ENCODE assay signal across 1 cellular context in the genomic region with DNA sequence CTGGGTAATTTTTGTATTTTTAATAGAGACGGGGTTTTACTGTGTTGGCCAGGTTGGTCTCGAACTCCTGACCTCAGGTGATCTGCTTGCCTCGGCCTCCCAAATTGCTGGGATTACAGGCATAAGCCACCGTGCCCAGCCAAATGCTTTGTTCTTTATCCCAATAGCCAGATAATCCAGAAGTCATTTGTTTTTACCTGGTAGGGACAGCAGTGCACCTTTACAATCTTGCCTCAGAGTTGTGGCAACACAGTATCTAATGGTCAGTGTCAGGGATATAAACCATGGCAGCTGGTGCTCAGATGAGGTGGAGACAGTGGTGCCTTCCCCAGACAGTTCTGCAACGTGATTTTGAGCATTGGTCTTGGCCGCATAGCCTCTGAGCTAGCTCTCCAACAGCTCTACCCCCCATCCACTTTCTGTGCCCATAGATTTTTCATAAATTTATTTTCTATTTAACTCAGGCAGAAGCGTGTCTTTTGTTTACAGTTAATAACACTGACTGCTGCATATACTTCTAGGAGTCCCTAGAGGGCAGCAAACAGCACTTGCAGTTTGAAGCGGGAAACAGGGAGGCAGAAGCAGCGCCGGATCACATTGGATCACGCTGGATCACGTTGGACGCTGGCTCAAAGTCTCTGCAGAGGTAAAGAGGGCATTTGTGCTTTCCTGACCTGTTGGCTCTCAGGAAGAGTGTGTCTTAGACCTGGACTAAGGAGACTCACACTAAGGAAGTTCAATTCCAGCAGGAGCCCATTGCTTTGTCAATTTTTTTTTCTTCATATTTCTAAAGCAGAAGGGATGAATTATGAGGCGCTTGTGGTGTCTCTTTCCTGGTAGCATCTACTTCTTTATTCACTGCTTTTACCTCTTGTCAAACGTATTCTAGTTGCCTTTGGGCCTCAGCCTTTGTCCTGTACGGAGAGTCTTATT.
TF ChIP-seq lines count a peak whose summit lies in the region.

No MANE protein-coding gene starts in this region.

TF ChIP-seq in HepG2, 621 proteins besides CTCF, POLR2A, EP300 and RAD21 (continued from another document and continues in another):
- TF ChIP-seq, protein P1, sequence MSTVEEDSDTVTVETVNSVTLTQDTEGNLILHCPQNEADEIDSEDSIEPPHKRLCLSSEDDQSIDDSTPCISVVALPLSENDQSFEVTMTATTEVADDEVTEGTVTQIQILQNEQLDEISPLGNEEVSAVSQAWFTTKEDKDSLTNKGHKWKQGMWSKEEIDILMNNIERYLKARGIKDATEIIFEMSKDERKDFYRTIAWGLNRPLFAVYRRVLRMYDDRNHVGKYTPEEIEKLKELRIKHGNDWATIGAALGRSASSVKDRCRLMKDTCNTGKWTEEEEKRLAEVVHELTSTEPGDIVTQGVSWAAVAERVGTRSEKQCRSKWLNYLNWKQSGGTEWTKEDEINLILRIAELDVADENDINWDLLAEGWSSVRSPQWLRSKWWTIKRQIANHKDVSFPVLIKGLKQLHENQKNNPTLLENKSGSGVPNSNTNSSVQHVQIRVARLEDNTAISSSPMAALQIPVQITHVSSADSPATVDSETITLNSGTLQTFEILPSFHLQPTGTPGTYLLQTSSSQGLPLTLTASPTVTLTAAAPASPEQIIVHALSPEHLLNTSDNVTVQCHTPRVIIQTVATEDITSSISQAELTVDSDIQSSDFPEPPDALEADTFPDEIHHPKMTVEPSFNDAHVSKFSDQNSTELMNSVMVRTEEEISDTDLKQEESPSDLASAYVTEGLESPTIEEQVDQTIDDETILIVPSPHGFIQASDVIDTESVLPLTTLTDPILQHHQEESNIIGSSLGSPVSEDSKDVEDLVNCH (CRISPR knock-in tag; IDR thresholded peaks at IDR 0.05): no peak
- TF ChIP-seq ZNF496 (CRISPR knock-in tag; IDR thresholded peaks at IDR 0.05; ENCODE audit: insufficient replicate concordance) (no peak), REPIN1 (CRISPR knock-in tag; IDR thresholded peaks at IDR 0.05; ENCODE audit: borderline replicate concordance, low read depth) (peak; percentile 38; the same call in 1 of the 2 replicates), CC2D1A (CRISPR knock-in tag; IDR thresholded peaks at IDR 0.05) (no peak), YY1 (IDR thresholded peaks at IDR 0.05; ENCODE audit: insufficient read depth, insufficient replicate concordance, low read depth, low read length) (no peak), HNRNPK (IDR thresholded peaks at IDR 0.05; ENCODE audit: low read depth, low read length, poor library complexity, severe bottlenecking) (no peak), HNF4G (IDR thresholded peaks at IDR 0.05; ENCODE audit: borderline replicate concordance, low read depth, low read length) (peak; percentile 28; the same call in 1 of the 2 replicates), HNF4G (CRISPR knock-in tag; IDR thresholded peaks at IDR 0.05; ENCODE audit: borderline replicate concordance, low read depth) (no peak), ZNF468 (CRISPR knock-in tag; IDR thresholded peaks at IDR 0.05) (no peak), BRD4 (CRISPR knock-in tag; IDR thresholded peaks at IDR 0.05) (no peak), MAFG (CRISPR knock-in tag; IDR thresholded peaks at IDR 0.05) (no peak), TAF1 (CRISPR knock-in tag; IDR thresholded peaks at IDR 0.05) (no peak), ETV5 (CRISPR knock-in tag; IDR thresholded peaks at IDR 0.05; ENCODE audit: borderline replicate concordance) (peak; percentile 34; the same call in 1 of the 2 replicates), KLF16 (CRISPR knock-in tag; IDR thresholded peaks at IDR 0.05) (peak in 1 of 2 experiments; percentile 55; a peak in 1 of 4 replicates), ZNF772 (CRISPR knock-in tag; IDR thresholded peaks at IDR 0.05) (0 out of 2 replicates have a peak, but pooled peaks have one; percentile 41), AHR (CRISPR knock-in tag; IDR thresholded peaks at IDR 0.05) (no peak), ZMYM2 (CRISPR knock-in tag; IDR thresholded peaks at IDR 0.05) (0 out of 2 replicates have a peak, but pooled peaks have one; percentile 29), GATAD1 (CRISPR knock-in tag; IDR thresholded peaks at IDR 0.05) (peak; percentile 28; the same call in 1 of the 2 replicates), ZNF749 (CRISPR knock-in tag; IDR thresholded peaks at IDR 0.05; ENCODE audit: borderline replicate concordance) (no peak), ZNF382 (CRISPR knock-in tag; IDR thresholded peaks at IDR 0.05; ENCODE audit: borderline replicate concordance) (no peak), ZNF224 (CRISPR knock-in tag; IDR thresholded peaks at IDR 0.05) (0 out of 2 replicates have a peak, but pooled peaks have one; percentile 46), SIN3B (IDR thresholded peaks at IDR 0.05; ENCODE audit: low read length) (0 out of 2 replicates have a peak, but pooled peaks have one; percentile 45), NR2F1 (CRISPR knock-in tag; IDR thresholded peaks at IDR 0.05) (peak in 1 of 2 experiments; percentile 26; a peak in 1 of 4 replicates), SCMH1 (CRISPR knock-in tag; IDR thresholded peaks at IDR 0.05; ENCODE audit: borderline replicate concordance) (no peak), ZNF788 (CRISPR knock-in tag; IDR thresholded peaks at IDR 0.05; ENCODE audit: borderline replicate concordance) (peak; percentile 24; the same call in 1 of the 2 replicates), TBX3 (IDR thresholded peaks at IDR 0.05; ENCODE audit: borderline replicate concordance) (no peak), HDAC2 (CRISPR knock-in tag; IDR thresholded peaks at IDR 0.05) (0 out of 2 replicates have a peak, but pooled peaks have one; percentile 43), ZNF34 (CRISPR knock-in tag; IDR thresholded peaks at IDR 0.05; ENCODE audit: borderline replicate concordance) (no peak), BCL6 (CRISPR knock-in tag; IDR thresholded peaks at IDR 0.05) (0 out of 2 replicates have a peak, but pooled peaks have one; percentile 15)
- TF ChIP-seq, protein P2, sequence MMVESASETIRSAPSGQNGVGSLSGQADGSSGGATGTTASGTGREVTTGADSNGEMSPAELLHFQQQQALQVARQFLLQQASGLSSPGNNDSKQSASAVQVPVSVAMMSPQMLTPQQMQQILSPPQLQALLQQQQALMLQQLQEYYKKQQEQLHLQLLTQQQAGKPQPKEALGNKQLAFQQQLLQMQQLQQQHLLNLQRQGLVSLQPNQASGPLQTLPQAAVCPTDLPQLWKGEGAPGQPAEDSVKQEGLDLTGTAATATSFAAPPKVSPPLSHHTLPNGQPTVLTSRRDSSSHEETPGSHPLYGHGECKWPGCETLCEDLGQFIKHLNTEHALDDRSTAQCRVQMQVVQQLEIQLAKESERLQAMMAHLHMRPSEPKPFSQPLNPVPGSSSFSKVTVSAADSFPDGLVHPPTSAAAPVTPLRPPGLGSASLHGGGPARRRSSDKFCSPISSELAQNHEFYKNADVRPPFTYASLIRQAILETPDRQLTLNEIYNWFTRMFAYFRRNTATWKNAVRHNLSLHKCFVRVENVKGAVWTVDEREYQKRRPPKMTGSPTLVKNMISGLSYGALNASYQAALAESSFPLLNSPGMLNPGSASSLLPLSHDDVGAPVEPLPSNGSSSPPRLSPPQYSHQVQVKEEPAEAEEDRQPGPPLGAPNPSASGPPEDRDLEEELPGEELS (CRISPR knock-in tag; IDR thresholded peaks at IDR 0.05): peak; percentile 35; the same call in 1 of the 2 replicates
- TF ChIP-seq, protein P3, sequence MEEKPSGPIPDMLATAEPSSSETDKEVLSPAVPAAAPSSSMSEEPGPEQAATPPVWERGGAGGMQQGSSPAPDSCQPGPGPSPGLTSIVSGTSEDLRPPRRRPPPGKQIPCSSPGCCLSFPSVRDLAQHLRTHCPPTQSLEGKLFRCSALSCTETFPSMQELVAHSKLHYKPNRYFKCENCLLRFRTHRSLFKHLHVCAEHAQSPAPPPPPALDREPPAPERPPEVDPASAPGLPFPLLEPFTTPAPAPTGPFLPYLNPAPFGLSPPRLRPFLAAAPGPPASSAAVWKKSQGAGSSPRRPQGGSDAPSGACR (CRISPR knock-in tag; IDR thresholded peaks at IDR 0.05): no peak
- TF ChIP-seq, protein P4, sequence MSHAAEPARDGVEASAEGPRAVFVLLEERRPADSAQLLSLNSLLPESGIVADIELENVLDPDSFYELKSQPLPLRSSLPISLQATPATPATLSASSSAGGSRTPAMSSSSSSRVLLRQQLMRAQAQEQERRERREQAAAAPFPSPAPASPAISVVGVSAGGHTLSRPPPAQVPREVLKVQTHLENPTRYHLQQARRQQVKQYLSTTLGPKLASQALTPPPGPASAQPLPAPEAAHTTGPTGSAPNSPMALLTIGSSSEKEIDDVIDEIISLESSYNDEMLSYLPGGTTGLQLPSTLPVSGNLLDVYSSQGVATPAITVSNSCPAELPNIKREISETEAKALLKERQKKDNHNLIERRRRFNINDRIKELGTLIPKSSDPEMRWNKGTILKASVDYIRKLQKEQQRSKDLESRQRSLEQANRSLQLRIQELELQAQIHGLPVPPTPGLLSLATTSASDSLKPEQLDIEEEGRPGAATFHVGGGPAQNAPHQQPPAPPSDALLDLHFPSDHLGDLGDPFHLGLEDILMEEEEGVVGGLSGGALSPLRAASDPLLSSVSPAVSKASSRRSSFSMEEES (CRISPR knock-in tag; IDR thresholded peaks at IDR 0.05): 0 out of 2 replicates have a peak, but pooled peaks have one; percentile 31
- TF ChIP-seq, protein P5, sequence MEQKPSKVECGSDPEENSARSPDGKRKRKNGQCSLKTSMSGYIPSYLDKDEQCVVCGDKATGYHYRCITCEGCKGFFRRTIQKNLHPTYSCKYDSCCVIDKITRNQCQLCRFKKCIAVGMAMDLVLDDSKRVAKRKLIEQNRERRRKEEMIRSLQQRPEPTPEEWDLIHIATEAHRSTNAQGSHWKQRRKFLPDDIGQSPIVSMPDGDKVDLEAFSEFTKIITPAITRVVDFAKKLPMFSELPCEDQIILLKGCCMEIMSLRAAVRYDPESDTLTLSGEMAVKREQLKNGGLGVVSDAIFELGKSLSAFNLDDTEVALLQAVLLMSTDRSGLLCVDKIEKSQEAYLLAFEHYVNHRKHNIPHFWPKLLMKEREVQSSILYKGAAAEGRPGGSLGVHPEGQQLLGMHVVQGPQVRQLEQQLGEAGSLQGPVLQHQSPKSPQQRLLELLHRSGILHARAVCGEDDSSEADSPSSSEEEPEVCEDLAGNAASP (CRISPR knock-in tag; IDR thresholded peaks at IDR 0.05; ENCODE audit: borderline replicate concordance): 0 out of 2 replicates have a peak, but pooled peaks have one; percentile 35
- TF ChIP-seq, protein P6, sequence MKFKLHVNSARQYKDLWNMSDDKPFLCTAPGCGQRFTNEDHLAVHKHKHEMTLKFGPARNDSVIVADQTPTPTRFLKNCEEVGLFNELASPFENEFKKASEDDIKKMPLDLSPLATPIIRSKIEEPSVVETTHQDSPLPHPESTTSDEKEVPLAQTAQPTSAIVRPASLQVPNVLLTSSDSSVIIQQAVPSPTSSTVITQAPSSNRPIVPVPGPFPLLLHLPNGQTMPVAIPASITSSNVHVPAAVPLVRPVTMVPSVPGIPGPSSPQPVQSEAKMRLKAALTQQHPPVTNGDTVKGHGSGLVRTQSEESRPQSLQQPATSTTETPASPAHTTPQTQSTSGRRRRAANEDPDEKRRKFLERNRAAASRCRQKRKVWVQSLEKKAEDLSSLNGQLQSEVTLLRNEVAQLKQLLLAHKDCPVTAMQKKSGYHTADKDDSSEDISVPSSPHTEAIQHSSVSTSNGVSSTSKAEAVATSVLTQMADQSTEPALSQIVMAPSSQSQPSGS (CRISPR knock-in tag; IDR thresholded peaks at IDR 0.05): no peak
- TF ChIP-seq, protein P7, sequence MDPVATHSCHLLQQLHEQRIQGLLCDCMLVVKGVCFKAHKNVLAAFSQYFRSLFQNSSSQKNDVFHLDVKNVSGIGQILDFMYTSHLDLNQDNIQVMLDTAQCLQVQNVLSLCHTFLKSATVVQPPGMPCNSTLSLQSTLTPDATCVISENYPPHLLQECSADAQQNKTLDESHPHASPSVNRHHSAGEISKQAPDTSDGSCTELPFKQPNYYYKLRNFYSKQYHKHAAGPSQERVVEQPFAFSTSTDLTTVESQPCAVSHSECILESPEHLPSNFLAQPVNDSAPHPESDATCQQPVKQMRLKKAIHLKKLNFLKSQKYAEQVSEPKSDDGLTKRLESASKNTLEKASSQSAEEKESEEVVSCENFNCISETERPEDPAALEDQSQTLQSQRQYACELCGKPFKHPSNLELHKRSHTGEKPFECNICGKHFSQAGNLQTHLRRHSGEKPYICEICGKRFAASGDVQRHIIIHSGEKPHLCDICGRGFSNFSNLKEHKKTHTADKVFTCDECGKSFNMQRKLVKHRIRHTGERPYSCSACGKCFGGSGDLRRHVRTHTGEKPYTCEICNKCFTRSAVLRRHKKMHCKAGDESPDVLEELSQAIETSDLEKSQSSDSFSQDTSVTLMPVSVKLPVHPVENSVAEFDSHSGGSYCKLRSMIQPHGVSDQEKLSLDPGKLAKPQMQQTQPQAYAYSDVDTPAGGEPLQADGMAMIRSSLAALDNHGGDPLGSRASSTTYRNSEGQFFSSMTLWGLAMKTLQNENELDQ (CRISPR knock-in tag; IDR thresholded peaks at IDR 0.05; ENCODE audit: borderline replicate concordance): no peak
- TF ChIP-seq, protein P8, sequence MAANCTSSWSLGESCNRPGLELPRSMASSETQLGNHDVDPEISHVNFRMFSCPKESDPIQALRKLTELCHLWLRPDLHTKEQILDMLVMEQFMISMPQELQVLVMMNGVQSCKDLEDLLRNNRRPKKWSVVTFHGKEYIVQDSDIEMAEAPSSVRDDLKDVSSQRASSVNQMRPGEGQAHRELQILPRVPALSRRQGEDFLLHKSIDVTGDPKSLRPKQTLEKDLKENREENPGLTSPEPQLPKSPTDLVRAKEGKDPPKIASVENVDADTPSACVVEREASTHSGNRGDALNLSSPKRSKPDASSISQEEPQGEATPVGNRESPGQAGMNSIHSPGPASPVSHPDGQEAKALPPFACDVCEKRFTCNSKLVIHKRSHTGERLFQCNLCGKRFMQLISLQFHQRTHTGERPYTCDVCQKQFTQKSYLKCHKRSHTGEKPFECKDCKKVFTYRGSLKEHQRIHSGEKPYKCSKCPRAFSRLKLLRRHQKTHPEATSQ (CRISPR knock-in tag; IDR thresholded peaks at IDR 0.05; ENCODE audit: borderline replicate concordance): no peak
- TF ChIP-seq, protein P9, sequence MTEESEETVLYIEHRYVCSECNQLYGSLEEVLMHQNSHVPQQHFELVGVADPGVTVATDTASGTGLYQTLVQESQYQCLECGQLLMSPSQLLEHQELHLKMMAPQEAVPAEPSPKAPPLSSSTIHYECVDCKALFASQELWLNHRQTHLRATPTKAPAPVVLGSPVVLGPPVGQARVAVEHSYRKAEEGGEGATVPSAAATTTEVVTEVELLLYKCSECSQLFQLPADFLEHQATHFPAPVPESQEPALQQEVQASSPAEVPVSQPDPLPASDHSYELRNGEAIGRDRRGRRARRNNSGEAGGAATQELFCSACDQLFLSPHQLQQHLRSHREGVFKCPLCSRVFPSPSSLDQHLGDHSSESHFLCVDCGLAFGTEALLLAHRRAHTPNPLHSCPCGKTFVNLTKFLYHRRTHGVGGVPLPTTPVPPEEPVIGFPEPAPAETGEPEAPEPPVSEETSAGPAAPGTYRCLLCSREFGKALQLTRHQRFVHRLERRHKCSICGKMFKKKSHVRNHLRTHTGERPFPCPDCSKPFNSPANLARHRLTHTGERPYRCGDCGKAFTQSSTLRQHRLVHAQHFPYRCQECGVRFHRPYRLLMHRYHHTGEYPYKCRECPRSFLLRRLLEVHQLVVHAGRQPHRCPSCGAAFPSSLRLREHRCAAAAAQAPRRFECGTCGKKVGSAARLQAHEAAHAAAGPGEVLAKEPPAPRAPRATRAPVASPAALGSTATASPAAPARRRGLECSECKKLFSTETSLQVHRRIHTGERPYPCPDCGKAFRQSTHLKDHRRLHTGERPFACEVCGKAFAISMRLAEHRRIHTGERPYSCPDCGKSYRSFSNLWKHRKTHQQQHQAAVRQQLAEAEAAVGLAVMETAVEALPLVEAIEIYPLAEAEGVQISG (CRISPR knock-in tag; IDR thresholded peaks at IDR 0.05): 0 out of 2 replicates have a peak, but pooled peaks have one; percentile 36
- TF ChIP-seq, protein P10, sequence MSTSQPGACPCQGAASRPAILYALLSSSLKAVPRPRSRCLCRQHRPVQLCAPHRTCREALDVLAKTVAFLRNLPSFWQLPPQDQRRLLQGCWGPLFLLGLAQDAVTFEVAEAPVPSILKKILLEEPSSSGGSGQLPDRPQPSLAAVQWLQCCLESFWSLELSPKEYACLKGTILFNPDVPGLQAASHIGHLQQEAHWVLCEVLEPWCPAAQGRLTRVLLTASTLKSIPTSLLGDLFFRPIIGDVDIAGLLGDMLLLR (CRISPR knock-in tag; IDR thresholded peaks at IDR 0.05): no peak
